In the genomic region with DNA sequence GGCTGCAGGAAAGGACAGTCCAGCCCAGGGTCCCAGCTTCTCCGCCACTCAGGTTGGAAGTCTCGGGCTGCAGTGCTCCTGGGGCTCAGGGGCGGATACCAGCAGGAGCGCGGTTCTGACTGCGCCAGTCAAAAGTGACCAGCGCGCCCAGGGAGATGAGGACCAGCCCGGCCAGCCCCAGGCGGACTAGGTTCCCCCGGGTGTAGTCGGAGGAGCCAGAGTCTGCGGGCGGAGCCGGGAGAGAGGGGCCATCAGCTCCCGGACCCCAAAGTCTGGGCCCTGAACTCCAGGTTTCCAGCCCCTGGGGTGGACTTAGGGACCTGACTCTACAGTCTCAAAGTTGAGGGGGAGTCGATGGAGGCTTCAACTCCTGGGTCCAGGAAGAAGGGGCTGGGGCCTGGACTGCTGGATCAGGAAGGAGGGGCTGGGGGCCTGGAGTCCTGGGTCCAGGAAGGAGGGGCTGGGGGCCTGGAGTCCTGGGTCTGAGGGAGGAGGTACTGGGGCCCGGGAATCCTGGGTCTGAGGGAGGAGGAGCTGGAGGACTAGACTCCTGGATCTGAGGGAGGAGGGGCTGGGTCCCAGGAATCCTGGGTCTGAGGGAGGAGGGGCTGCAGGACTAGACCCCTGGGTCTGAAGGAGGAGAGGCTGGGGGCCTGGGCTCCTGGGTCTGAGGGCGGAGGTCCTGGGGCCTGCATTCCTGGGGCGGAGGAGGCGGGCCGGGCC, we compare ENCODE assay signal across 10 cellular contexts. TPM values are rescaled to one million over a fixed set of nuclear protein-coding genes. Genes with fewer than 3 reads are reported as not detected.
DNase-seq lines count a peak whose midpoint lies in the region; ATAC-seq and TF ChIP-seq lines count a peak whose summit lies in the region.
"Had no signal": no experiment of that assay in that cellular context is flagged by ENCODE, and none has a peak within 500 bp of the region (broad histone marks: within the 10 kb centered on the region; RNA-seq: fewer than 3 reads in every experiment).

No MANE protein-coding gene starts in this region.

- no peak overlapping the region for H3K23ac ChIP-seq in IMR-90 (ENCODE audit: low read depth, low read length)

- H3K27ac ChIP-seq in IMR-90 (ENCODE audit: insufficient read depth, low read length) (no peak overlapping the region), ectodermal cell (ENCODE audit: insufficient read depth, low read depth, low read length, poor library complexity, severe bottlenecking) (no peak overlapping the region)

- peak overlapping the region; percentile 32 to 33; a peak in 1 of 4 replicates for H4K8ac ChIP-seq in IMR-90 (ENCODE audit: low read depth in 2 of 2, low read length in 2 of 2)

- H2BK15ac ChIP-seq in IMR-90 (ENCODE audit: low read depth, low read length), result no peak overlapping the region

- BruUV-seq in IMR-90 (replicated peaks; lab: Mats Ljungman, UMichigan), result no TSS peak

- no peak overlapping the region for H2BK20ac ChIP-seq in IMR-90 (ENCODE audit: low read depth, low read length)

- H3K36me3 ChIP-seq in IMR-90 (ENCODE audit: control insufficient read depth, insufficient read depth, low read length) (no peaks in the 10 kb centered on the region), ectodermal cell (ENCODE audit: control insufficient read depth, insufficient read depth, low read length) (no peaks in the 10 kb centered on the region)

- TF ChIP-seq RAD21 in IMR-90 (IDR thresholded peaks at IDR 0.05; ENCODE audit: low read length), result no peak

- ATAC-seq in IMR-90 (ENCODE audit: low read depth) (no peak), natural killer cell (no peak), HG02970 (IDR thresholded peaks at IDR 0.05; ENCODE audit: low FRiP score, unreplicated experiment) (no peak), GM21526 (IDR thresholded peaks at IDR 0.05; ENCODE audit: low FRiP score, unreplicated experiment) (no peak)

- H4K20me1 ChIP-seq in IMR-90 (ENCODE audit: insufficient read depth, low read length), result no peaks in the 10 kb centered on the region

- no peak for TF ChIP-seq POLR2A in IMR-90 (IDR thresholded peaks at IDR 0.05; ENCODE audit: low read depth, low read length)

- in situ Hi-C loops in IMR-90 (cut with MboI; ENCODE audit: low sequenced_read_pairs), result no loop called here

- H3K9me3 ChIP-seq in IMR-90 (ENCODE audit: control insufficient read depth, insufficient read depth, low read length) (no peaks in the 10 kb centered on the region), ectodermal cell (ENCODE audit: control insufficient read depth, low read length) (no peaks in the 10 kb centered on the region)
- H3K9me3 ChIP-seq: left lung had no signal

- H3K4me1 ChIP-seq in IMR-90 (ENCODE audit: control insufficient read depth, insufficient read depth, low read length) (peaks cover 6% of the 10 kb centered on the region), ectodermal cell (ENCODE audit: control insufficient read depth, insufficient read depth, low read length) (peaks cover 2% of the 10 kb centered on the region)

- H3K4me3 ChIP-seq in AG04449 (ENCODE audit: low read depth, low read length), result peak overlapping the region; percentile 51
- H3K4me3 ChIP-seq in IMR-90 (ENCODE audit: insufficient read depth, low read depth, low read length), result peak overlapping the region; percentile 39; the same call in 1 of the 2 replicates
- H3K4me3 ChIP-seq in ectodermal cell (ENCODE audit: insufficient read depth, low read depth, low read length), result peak overlapping the region; percentile 33

- H3K18ac ChIP-seq in IMR-90 (ENCODE audit: low read depth, low read length), result no peak overlapping the region

- no peak for TF ChIP-seq CTCF in AG04449 (IDR thresholded peaks at IDR 0.05; ENCODE audit: insufficient read depth, low read length, missing control alignments)
- TF ChIP-seq CTCF in IMR-90 (conservative IDR thresholded peaks at IDR 0.05; ENCODE audit: low read depth, low read length), result no peak
- TF ChIP-seq CTCF in natural killer cell (IDR thresholded peaks at IDR 0.05), result no peak

- H4K91ac ChIP-seq in IMR-90 (ENCODE audit: insufficient read depth, low read depth, low read length), result no peak overlapping the region

- intact Hi-C loops in IMR-90 (cut with micrococcal nuclease), result loop anchor here (5.0 to 10.0 kb wide), 2 partner anchors 288 to 760 kb away; a partner anchor contains a TSS
- intact Hi-C loops in natural killer cell (cut with micrococcal nuclease), result no loop called here

- CTCF ChIA-PET in AG04449 (lab: Yijun Ruan, JAX) (interaction anchor here (0.7 to 2.1 kb wide), 5 partner anchors 13 to 303 kb away, joined by 3 to 9 read pairs (median 3); a partner anchor contains a TSS), IMR-90 (lab: Yijun Ruan, JAX) (interaction anchor here (0.5 kb wide), 1 partner anchor 307 kb away, joined by 3 read pairs; no protein-coding TSS in a partner anchor)

- POLR2A ChIA-PET in AG04449 (lab: Yijun Ruan, JAX) (no interaction called here), IMR-90 (lab: Charles Lee; ENCODE audit: unreplicated experiment) (no interaction called here)

- no peak overlapping the region; the same call in 1 of the 2 replicates for H3K4ac ChIP-seq in IMR-90 (ENCODE audit: low read depth, low read length)

- H2BK5ac ChIP-seq in IMR-90 (ENCODE audit: low read depth, low read length, poor library complexity, severe bottlenecking), result no peak overlapping the region

- no peaks in the 10 kb centered on the region for H3K36me3 Mint-ChIP-seq in natural killer cell

- dilution Hi-C loops in IMR-90 (cut with HindIII; ENCODE audit: low sequenced_read_pairs, unreplicated experiment), result no loop called here

- H3K27me3 ChIP-seq in IMR-90 (ENCODE audit: control insufficient read depth, insufficient read depth, low read length), result peaks cover 3% of the 10 kb centered on the region; the same call in 1 of the 2 replicates
- peaks cover 37% of the 10 kb centered on the region for H3K27me3 ChIP-seq in ectodermal cell (ENCODE audit: control insufficient read depth, insufficient read depth, low read length, poor library complexity, severe bottlenecking)

- peak overlapping the region; percentile 95 for H2AFZ ChIP-seq in IMR-90 (replicated peaks; ENCODE audit: low read length, poor library complexity)

- H3K79me1 ChIP-seq in IMR-90 (ENCODE audit: low read depth in 1 of 2, low read length in 2 of 2), result no peaks in the 10 kb centered on the region

- no peaks in the 10 kb centered on the region for H3K9me1 ChIP-seq in IMR-90 (ENCODE audit: insufficient read depth, low read length)

- H3K56ac ChIP-seq in IMR-90 (ENCODE audit: extremely low read depth, insufficient read depth, low read length), result no peak overlapping the region

- H2AK5ac ChIP-seq in IMR-90 (ENCODE audit: low read depth, low read length), result no peak overlapping the region

- H2BK120ac ChIP-seq in IMR-90 (ENCODE audit: low read depth, low read length), result no peak overlapping the region

- no peaks in the 10 kb centered on the region for H3K9me3 Mint-ChIP-seq in natural killer cell

- peak overlapping the region in 1 of 2 donors; percentile 92 for H3K27ac Mint-ChIP-seq in natural killer cell

- peak overlapping the region; percentile 98 for H3K4me3 Mint-ChIP-seq in natural killer cell

- H3K4me2 ChIP-seq in IMR-90 (ENCODE audit: low read depth, low read length), result peak overlapping the region; percentile 85

- no peak overlapping the region for H3K14ac ChIP-seq in IMR-90 (replicated peaks; ENCODE audit: low read depth, low read length)

- H3K4me1 Mint-ChIP-seq in natural killer cell, result peaks cover 17 to 18% of the 10 kb centered on the region in 2 donors

- 64% methylated on average over 16 of the region's 22 CpGs; no CpG with 5 or more reads in 1 of the 2 experiments for WGBS in IMR-90 (ENCODE audit: extremely low coverage in 2 of 2, insufficient read length in 1 of 2), 2 experiments
- 73 to 75% methylated on average over 22 of the region's 22 CpGs for WGBS in ectodermal cell, 2 experiments

- peak overlapping the region; percentile 90 for H2AK9ac ChIP-seq in IMR-90 (replicated peaks; ENCODE audit: low read depth, low read length, poor library complexity)

- no peak overlapping the region; the same call in 1 of the 2 replicates for H4K5ac ChIP-seq in IMR-90 (ENCODE audit: low read depth, low read length)

- peaks cover 0 to 11% of the 10 kb centered on the region in 2 donors for H3K27me3 Mint-ChIP-seq in natural killer cell (ENCODE audit: low read depth in 2 of 2)

- no peak for DNase-seq in AG04449 (ENCODE audit: low read depth, low spot score)
- DNase-seq in IMR-90, result no peak
- DNase-seq in natural killer cell, result no peak
- DNase-seq in hypothalamus (lab: John Stamatoyannopoulos, UW), result no peak
- DNase-seq in RPMI8226, result no peak
- DNase-seq: DMS79 had no signal

- peak overlapping the region; percentile 31; the same call in 1 of the 2 replicates for H3K9ac ChIP-seq in IMR-90 (ENCODE audit: low read depth, low read length)

RNA-seq across cellular contexts. Expression of a gene that starts 5.3 kb away (rescaled TPM):
- total RNA-seq in IMR-90 (2012; rRNA removed) (not detected in 2 replicates), natural killer cell (1 to 10 TPM; 2.3 to 5.4 (median 4.4) TPM)
- polyA plus RNA-seq in IMR-90 (2012; rRNA removed), result 0.15 and 0.23 TPM in 2 replicates
- 1.2 and 1.3 TPM in 2 replicates for polyA plus RNA-seq in IMR-90 (2012; cell fraction: cytosol; rRNA removed)
- 1.0 and 1.2 TPM in 2 replicates for polyA plus RNA-seq in IMR-90 (2012; cell fraction: nucleus; rRNA removed; ENCODE audit: low replicate concordance)
- polyA plus RNA-seq in ectodermal cell (2013, experiment 1 of 4), result 0.72 TPM
- polyA plus RNA-seq in ectodermal cell (2013, experiment 2 of 4), result 0.43 TPM
- polyA plus RNA-seq in ectodermal cell (2013, experiment 3 of 4), result 0.59 TPM
- polyA plus RNA-seq in ectodermal cell (2013, experiment 4 of 4), result 0.32 TPM

RNA-seq across cellular contexts. Expression of a gene that starts 7.4 kb away (rescaled TPM):
- total RNA-seq in IMR-90 (2012; rRNA removed) (7.9 and 24.7 TPM in 2 replicates), natural killer cell (10 to 100 TPM; 48.4 to 91.9 (median 71.4) TPM)
- 85.0 and 104 TPM in 2 replicates for polyA plus RNA-seq in IMR-90 (2012; rRNA removed)
- polyA plus RNA-seq in IMR-90 (2012; cell fraction: cytosol; rRNA removed), result 34.3 and 44.6 TPM in 2 replicates
- 26.0 and 29.8 TPM in 2 replicates for polyA plus RNA-seq in IMR-90 (2012; cell fraction: nucleus; rRNA removed; ENCODE audit: low replicate concordance)
- polyA plus RNA-seq in ectodermal cell (2013, experiment 1 of 4), result 195 TPM
- 190 TPM for polyA plus RNA-seq in ectodermal cell (2013, experiment 2 of 4)
- polyA plus RNA-seq in ectodermal cell (2013, experiment 3 of 4), result 174 TPM
- polyA plus RNA-seq in ectodermal cell (2013, experiment 4 of 4), result 180 TPM

RNA-seq across cellular contexts. Expression of a gene that starts 14.1 kb away (rescaled TPM):
- total RNA-seq in IMR-90 (2012; rRNA removed) (not detected in 2 replicates), natural killer cell (not detected)
- not detected in 2 replicates for polyA plus RNA-seq in IMR-90 (2012; rRNA removed)
- not detected in 2 replicates for polyA plus RNA-seq in IMR-90 (2012; cell fraction: cytosol; rRNA removed)
- not detected in 2 replicates for polyA plus RNA-seq in IMR-90 (2012; cell fraction: nucleus; rRNA removed; ENCODE audit: low replicate concordance)
- polyA plus RNA-seq in ectodermal cell (2013, experiment 1 of 4), result not detected
- polyA plus RNA-seq in ectodermal cell (2013, experiment 2 of 4), result not detected
- polyA plus RNA-seq in ectodermal cell (2013, experiment 3 of 4), result not detected
- polyA plus RNA-seq in ectodermal cell (2013, experiment 4 of 4), result not detected
- total RNA-seq: left lung had no signal

RNA-seq across cellular contexts. Expression of a gene that starts 20.2 kb away (rescaled TPM):
- total RNA-seq in IMR-90 (2012; rRNA removed) (7.9 and 11.9 TPM in 2 replicates), natural killer cell (10 to 100 TPM; 14.1 to 14.4 (median 14.2) TPM)
- polyA plus RNA-seq in IMR-90 (2012; rRNA removed), result 17.1 and 20.9 TPM in 2 replicates
- 24.7 and 35.1 TPM in 2 replicates for polyA plus RNA-seq in IMR-90 (2012; cell fraction: cytosol; rRNA removed)
- polyA plus RNA-seq in IMR-90 (2012; cell fraction: nucleus; rRNA removed; ENCODE audit: low replicate concordance), result 10.1 and 11.1 TPM in 2 replicates
- 21.7 TPM for polyA plus RNA-seq in ectodermal cell (2013, experiment 1 of 4)
- polyA plus RNA-seq in ectodermal cell (2013, experiment 2 of 4), result 21.9 TPM
- polyA plus RNA-seq in ectodermal cell (2013, experiment 3 of 4), result 17.7 TPM
- 19.1 TPM for polyA plus RNA-seq in ectodermal cell (2013, experiment 4 of 4)

RNA-seq across cellular contexts. Expression of a gene that starts 20.3 kb away (rescaled TPM):
- total RNA-seq in IMR-90 (2012; rRNA removed) (66.1 and 66.9 TPM in 2 replicates), natural killer cell (10 to 100 TPM; 64.4 to 65.9 (median 64.9) TPM)
- 54.7 and 65.4 TPM in 2 replicates for polyA plus RNA-seq in IMR-90 (2012; rRNA removed)
- 55.3 and 76.5 TPM in 2 replicates for polyA plus RNA-seq in IMR-90 (2012; cell fraction: cytosol; rRNA removed)
- polyA plus RNA-seq in IMR-90 (2012; cell fraction: nucleus; rRNA removed; ENCODE audit: low replicate concordance), result 104 and 152 TPM in 2 replicates
- 73.3 TPM for polyA plus RNA-seq in ectodermal cell (2013, experiment 1 of 4)
- polyA plus RNA-seq in ectodermal cell (2013, experiment 2 of 4), result 75.3 TPM
- polyA plus RNA-seq in ectodermal cell (2013, experiment 3 of 4), result 55.2 TPM
- 61.6 TPM for polyA plus RNA-seq in ectodermal cell (2013, experiment 4 of 4)
